ENCODE assay signal across 8 cellular contexts in genomic region chr6:138162104-138162946, GRCh38. TPM values are rescaled to one million over a fixed set of nuclear protein-coding genes. Genes with fewer than 3 reads are reported as not detected.
DNase-seq lines count a peak whose midpoint lies in the region; ATAC-seq and TF ChIP-seq lines count a peak whose summit lies in the region.

No MANE protein-coding gene starts in this region.

- intact Hi-C loops in mammary epithelial cell (cut with micrococcal nuclease): no loop called here

- peak overlapping the region; percentile 96 for H2AFZ ChIP-seq in mammary epithelial cell (ENCODE audit: low read depth, low read length)

- no peaks in the 10 kb centered on the region for H3K36me3 Mint-ChIP-seq in stimulated activated effector memory CD8-positive, alpha-beta T cell treated with anti-CD3 and anti-CD28 coated beads, Interleukin-12 subunit alpha, Interleukin-12 subunit beta, amount 100 ng/mL, for 72 hours

- no peak overlapping the region for H3K27ac ChIP-seq in mammary epithelial cell (ENCODE audit: insufficient read depth, low read depth, low read length)

- peak; percentile 19 for ATAC-seq in HG02763 (IDR thresholded peaks at IDR 0.05; ENCODE audit: unreplicated experiment)
- peak; percentile 56 for ATAC-seq in stimulated activated effector memory CD8-positive, alpha-beta T cell treated with anti-CD3 and anti-CD28 coated beads, Interleukin-12 subunit alpha, Interleukin-12 subunit beta, amount 100 ng/mL, for 72 hours

- no peaks in the 10 kb centered on the region for H4K20me1 ChIP-seq in mammary epithelial cell (ENCODE audit: insufficient read depth, low read length)

- H3K4me1 ChIP-seq in mammary epithelial cell (ENCODE audit: insufficient read depth, low read length): peaks cover 10% of the 10 kb centered on the region

- CTCF ChIA-PET in mammary epithelial cell (lab: Charles Lee; ENCODE audit: low non-redundant PET): no interaction called here

- H3K4me1 Mint-ChIP-seq in stimulated activated effector memory CD8-positive, alpha-beta T cell treated with anti-CD3 and anti-CD28 coated beads, Interleukin-12 subunit alpha, Interleukin-12 subunit beta, amount 100 ng/mL, for 72 hours: peaks cover 13% of the 10 kb centered on the region

- peak overlapping the region; percentile 99 for H3K4me2 ChIP-seq in mammary epithelial cell (ENCODE audit: insufficient read depth, low read depth, low read length)

- DNase-seq in DMS153 treated with DMSO at 0.1 percent for 48 hours (lab: John Stamatoyannopoulos, UW; ENCODE audit: unreplicated experiment): peak; percentile 14
- no peak for DNase-seq in DMS153 (lab: John Stamatoyannopoulos, UW)
- peak; percentile 63 to 72 for DNase-seq in NCI-H524 (lab: John Stamatoyannopoulos, UW)
- DNase-seq in mammary epithelial cell: no peak
- peak; percentile 38 for DNase-seq in kidney tubule cell (ENCODE audit: low spot score)
- DNase-seq in stimulated activated effector memory CD8-positive, alpha-beta T cell treated with anti-CD3 and anti-CD28 coated beads, Interleukin-12 subunit alpha, Interleukin-12 subunit beta, amount 100 ng/mL, for 72 hours (ENCODE audit: low spot score in 2 of 2): no peak
- no peak for DNase-seq in GOT3 (lab: John Stamatoyannopoulos, UW)

- H3K79me2 ChIP-seq in mammary epithelial cell (ENCODE audit: insufficient read depth, low read length): no peaks in the 10 kb centered on the region

- H3K9ac ChIP-seq in mammary epithelial cell (ENCODE audit: insufficient read depth, low read length): peak overlapping the region; percentile 6

- 14% methylated on average over 43 of the region's 53 CpGs for WGBS in mammary epithelial cell (ENCODE audit: low coverage, missing lambda C conversion rate)

- dilution Hi-C loops in mammary epithelial cell (cut with HindIII; ENCODE audit: low sequenced_read_pairs): no loop called here

- no peaks in the 10 kb centered on the region for H3K36me3 ChIP-seq in mammary epithelial cell (ENCODE audit: insufficient read depth, low read length)

- peak overlapping the region; percentile 68 for H3K4me3 Mint-ChIP-seq in stimulated activated effector memory CD8-positive, alpha-beta T cell treated with anti-CD3 and anti-CD28 coated beads, Interleukin-12 subunit alpha, Interleukin-12 subunit beta, amount 100 ng/mL, for 72 hours

- H3K4me3 ChIP-seq in mammary epithelial cell (replicated peaks in 1 of 3; ENCODE audit: insufficient read depth in 1 of 3, low read depth in 2 of 3, low read length in 3 of 3): peak overlapping the region; percentile 51 to 94 (median 61)

- in situ Hi-C loops in mammary epithelial cell (cut with MboI; ENCODE audit: low sequenced_read_pairs in 2 of 2): no loop called here

- H3K27ac Mint-ChIP-seq in stimulated activated effector memory CD8-positive, alpha-beta T cell treated with anti-CD3 and anti-CD28 coated beads, Interleukin-12 subunit alpha, Interleukin-12 subunit beta, amount 100 ng/mL, for 72 hours: no peak overlapping the region

- no TSS peak for BruUV-seq in mammary epithelial cell (replicated peaks; lab: Mats Ljungman, UMichigan)

- TF ChIP-seq CTCF in mammary epithelial cell (conservative IDR thresholded peaks at IDR 0.05 in 1 of 2, IDR thresholded peaks at IDR 0.05 in 1 of 2; ENCODE audit: extremely low read depth in 1 of 2, insufficient read depth in 1 of 2, low read depth in 1 of 2, low read length in 2 of 2): no peak

- no peaks in the 10 kb centered on the region for H3K27me3 ChIP-seq in mammary epithelial cell (ENCODE audit: insufficient read depth, low read length)

- H3K9me3 ChIP-seq in mammary epithelial cell (replicated peaks; ENCODE audit: insufficient read depth, low read length): no peaks in the 10 kb centered on the region

- no peaks in the 10 kb centered on the region for H3K9me3 Mint-ChIP-seq in stimulated activated effector memory CD8-positive, alpha-beta T cell treated with anti-CD3 and anti-CD28 coated beads, Interleukin-12 subunit alpha, Interleukin-12 subunit beta, amount 100 ng/mL, for 72 hours

RNA-seq across cellular contexts. Expression of gene ARFGEF3, which starts 0.6 kb away (rescaled TPM):
- total RNA-seq in mammary epithelial cell: 1 to 10 TPM; 1.6 to 7.3 TPM
- polyA plus RNA-seq in mammary epithelial cell: 0.51 TPM
- 2.8 TPM for polyA minus RNA-seq in mammary epithelial cell

RNA-seq across cellular contexts. Expression of gene PERP, which starts 55.1 kb away (rescaled TPM):
- 100 to 1,000 TPM; 266 to 424 TPM for total RNA-seq in mammary epithelial cell
- polyA plus RNA-seq in mammary epithelial cell: 159 TPM
- polyA minus RNA-seq in mammary epithelial cell: 226 TPM

RNA-seq across cellular contexts. Expression of gene PBOV1, which starts 56.0 kb away (rescaled TPM):
- not detected for total RNA-seq in mammary epithelial cell
- polyA plus RNA-seq in mammary epithelial cell: not detected
- polyA minus RNA-seq in mammary epithelial cell: not detected

Comparison
In these comparisons a context has a peak if more than half of its experiments do, and no peak if none do; other contexts are left out.
1. DNase-seq: peak in DMS153 treated with DMSO at 0.1 percent for 48 hours (single experiment), NCI-H524 (2 of 2) and kidney tubule cell (single experiment); none in DMS153 (single experiment), mammary epithelial cell (single experiment), stimulated activated effector memory CD8-positive, alpha-beta T cell treated with anti-CD3 and anti-CD28 coated beads, Interleukin-12 subunit alpha, Interleukin-12 subunit beta, amount 100 ng/mL, for 72 hours (0 of 2) and GOT3 (single experiment).